Comparison of ENCODE assay signal across 22 cellular contexts in genomic region chr3:117809157-117810081, GRCh38.
"Had no signal": no experiment of that assay in that cellular context is flagged by ENCODE, and none has a peak within 500 bp of the region (broad histone marks: within the 10 kb centered on the region; RNA-seq: fewer than 3 reads in every experiment).

No MANE protein-coding gene starts in this region.

- H3K27ac ChIP-seq: brain microvascular endothelial cell had no signal

- FAIRE-seq: astrocyte had no signal

- DNase-seq: activated B cell treated with CpG ODN at 0.5 μM for 24 hours; activated CD4-positive, alpha-beta memory T cell treated with anti-CD3 and anti-CD28 coated beads for 36 hours; activated CD4-positive, alpha-beta T cell treated with anti-CD3 and anti-CD28 coated beads for 1 hour; activated CD4-positive, alpha-beta T cell treated with anti-CD3 and anti-CD28 coated beads, Interleukin-2, amount 10 ng/mL, durations not matched to agents 24 days and 14 days; activated CD8-positive, alpha-beta memory T cell treated with anti-CD3 and anti-CD28 coated beads for 24 hours; activated effector memory CD4-positive, alpha-beta T cell treated with anti-CD3 and anti-CD28 coated beads, Interleukin-2, amount 50 U/mL, for 16 hours; activated naive CD4-positive, alpha-beta T cell treated with anti-CD3 and anti-CD28 coated beads for 36 hours; activated T-cell treated with anti-CD3 and anti-CD28 coated beads, Interleukin-2, amount 50 U/mL, for 4 hours; amygdala; brain microvascular endothelial cell; Karpas-422; MM.1S; NCI-H1105; NCI-H1436; NCI-H1694 treated with DMSO at 0.1 percent for 48 hours; NCI-H2029 treated with DMSO at 0.1 percent for 48 hours; NCI-H510A treated with DMSO at 0.1 percent for 48 hours; NCI-H69; SIG-M5; T-helper 17 cell; T-helper 9 cell had no signal

- ATAC-seq: activated T-cell treated with anti-CD3 and anti-CD28 coated beads, Interleukin-2, amount 50 U/mL, for 4 hours; T-helper 17 cell had no signal

- H3K36me3 ChIP-seq: brain microvascular endothelial cell had no signal

- H3K27me3 ChIP-seq: brain microvascular endothelial cell had no signal
